In genomic region chr18:832085-832681, GRCh38 we compare ENCODE assay signal across 1 cellular context.
A peak's percentile ranks its signal among the peaks of the same experiment; 100 is the strongest.
TF ChIP-seq lines count a peak whose summit lies in the region.

No MANE protein-coding gene starts in this region.

TF ChIP-seq in HepG2, 621 proteins besides CTCF, POLR2A, EP300 and RAD21 (continued from another document and continues in another):
- TF ChIP-seq ZBTB4 (CRISPR knock-in tag; IDR thresholded peaks at IDR 0.05; ENCODE audit: borderline replicate concordance), result no peak
- TF ChIP-seq ADNP (CRISPR knock-in tag; IDR thresholded peaks at IDR 0.05), result no peak
- TF ChIP-seq SMARCC2 (IDR thresholded peaks at IDR 0.05), result no peak
- no peak for TF ChIP-seq SNAPC4 (CRISPR knock-in tag; IDR thresholded peaks at IDR 0.05)
- TF ChIP-seq PAF1 (CRISPR knock-in tag; IDR thresholded peaks at IDR 0.05), result no peak
- TF ChIP-seq ZNF205 (CRISPR knock-in tag; IDR thresholded peaks at IDR 0.05), result peak; percentile 98
- no peak for TF ChIP-seq ZMYM2 (CRISPR knock-in tag; IDR thresholded peaks at IDR 0.05)
- TF ChIP-seq ZNF674 (CRISPR knock-in tag; IDR thresholded peaks at IDR 0.05; ENCODE audit: low read depth), result no peak
- no peak for TF ChIP-seq ARNT (IDR thresholded peaks at IDR 0.05)
- 0 out of 2 replicates have a peak, but pooled peaks have one; percentile 42 for TF ChIP-seq ZNF563 (CRISPR knock-in tag; IDR thresholded peaks at IDR 0.05)
- TF ChIP-seq EHMT2 (IDR thresholded peaks at IDR 0.05; ENCODE audit: borderline replicate concordance, low read depth, low read length), result no peak
- no peak for TF ChIP-seq ZNF724P (CRISPR knock-in tag; IDR thresholded peaks at IDR 0.05; ENCODE audit: borderline replicate concordance)
- no peak for TF ChIP-seq ZKSCAN5 (CRISPR knock-in tag; IDR thresholded peaks at IDR 0.05)
- no peak for TF ChIP-seq PCBP2 (optimal IDR thresholded peaks at IDR 0.05; ENCODE audit: low read depth, low read length, poor library complexity, severe bottlenecking)
- no peak for TF ChIP-seq MAZ (IDR thresholded peaks at IDR 0.05; ENCODE audit: borderline replicate concordance, low read depth, low read length)
- no peak for TF ChIP-seq MAZ (CRISPR knock-in tag; IDR thresholded peaks at IDR 0.05; ENCODE audit: low read depth)
- TF ChIP-seq RFXANK (CRISPR knock-in tag; IDR thresholded peaks at IDR 0.05), result no peak
- TF ChIP-seq STAT6 (CRISPR knock-in tag; IDR thresholded peaks at IDR 0.05; ENCODE audit: borderline replicate concordance), result no peak
- TF ChIP-seq LRRFIP1 (CRISPR knock-in tag; conservative IDR thresholded peaks at IDR 0.05), result no peak
- peak; percentile 57; the same call in 1 of the 2 replicates for TF ChIP-seq ZNF772 (CRISPR knock-in tag; IDR thresholded peaks at IDR 0.05)
- TF ChIP-seq NFYB (CRISPR knock-in tag; IDR thresholded peaks at IDR 0.05), result no peak
- TF ChIP-seq ELF4 (CRISPR knock-in tag; IDR thresholded peaks at IDR 0.05; ENCODE audit: borderline replicate concordance), result no peak
- TF ChIP-seq KLF16 (CRISPR knock-in tag; IDR thresholded peaks at IDR 0.05), result peak in 1 of 2 experiments; percentile 53; a peak in 2 of 4 replicates
- no peak for TF ChIP-seq ZNF232 (CRISPR knock-in tag; IDR thresholded peaks at IDR 0.05; ENCODE audit: borderline replicate concordance)
- TF ChIP-seq DR1 (CRISPR knock-in tag; IDR thresholded peaks at IDR 0.05), result no peak
- no peak for TF ChIP-seq RBM22 (optimal IDR thresholded peaks at IDR 0.05; ENCODE audit: low read length)
- TF ChIP-seq RFX1 (IDR thresholded peaks at IDR 0.05), result no peak
- no peak for TF ChIP-seq GPBP1L1 (CRISPR knock-in tag; IDR thresholded peaks at IDR 0.05)
- TF ChIP-seq ZNF781 (CRISPR knock-in tag; IDR thresholded peaks at IDR 0.05; ENCODE audit: borderline replicate concordance, not compliant biosample characterization), result no peak
- peak; percentile 86; the same call in 1 of the 2 replicates for TF ChIP-seq ZSCAN20 (CRISPR knock-in tag; IDR thresholded peaks at IDR 0.05; ENCODE audit: borderline replicate concordance)
- TF ChIP-seq MEIS1 (CRISPR knock-in tag; IDR thresholded peaks at IDR 0.05; ENCODE audit: borderline replicate concordance), result peak; percentile 14; the same call in 1 of the 2 replicates
- TF ChIP-seq ZNF557 (CRISPR knock-in tag; IDR thresholded peaks at IDR 0.05), result no peak
- TF ChIP-seq ZNF530 (CRISPR knock-in tag; IDR thresholded peaks at IDR 0.05; ENCODE audit: low read depth), result no peak
- TF ChIP-seq PLRG1 (conservative IDR thresholded peaks at IDR 0.05), result no peak
- TF ChIP-seq RARA (CRISPR knock-in tag; IDR thresholded peaks at IDR 0.05), result peak; percentile 91
- no peak for TF ChIP-seq FOSL1 (CRISPR knock-in tag; IDR thresholded peaks at IDR 0.05; ENCODE audit: borderline replicate concordance)
- TF ChIP-seq PHF5A (CRISPR knock-in tag; IDR thresholded peaks at IDR 0.05; ENCODE audit: low read depth, unreplicated experiment), result peak; percentile 43
- TF ChIP-seq CENPT (CRISPR knock-in tag; IDR thresholded peaks at IDR 0.05; ENCODE audit: low read depth), result no peak
- no peak for TF ChIP-seq SETDB1 (CRISPR knock-in tag; IDR thresholded peaks at IDR 0.05; ENCODE audit: borderline replicate concordance)
- peak; percentile 31; the same call in 1 of the 2 replicates for TF ChIP-seq USF2 (IDR thresholded peaks at IDR 0.05; ENCODE audit: low read depth, low read length)
- TF ChIP-seq USF2 (CRISPR knock-in tag; IDR thresholded peaks at IDR 0.05; ENCODE audit: borderline replicate concordance), result no peak
- no peak for TF ChIP-seq ZSCAN21 (CRISPR knock-in tag; IDR thresholded peaks at IDR 0.05; ENCODE audit: borderline replicate concordance)
- peak; percentile 92 for TF ChIP-seq ZMYM4 (CRISPR knock-in tag; IDR thresholded peaks at IDR 0.05)
- TF ChIP-seq ZMAT5 (CRISPR knock-in tag; IDR thresholded peaks at IDR 0.05; ENCODE audit: borderline replicate concordance, low read depth), result no peak
- TF ChIP-seq DNMT1 (CRISPR knock-in tag; IDR thresholded peaks at IDR 0.05), result no peak
- no peak for TF ChIP-seq CSRNP1 (CRISPR knock-in tag; IDR thresholded peaks at IDR 0.05)
- no peak for TF ChIP-seq TAF15 (IDR thresholded peaks at IDR 0.05; ENCODE audit: low read depth, low read length, poor library complexity, severe bottlenecking)
- TF ChIP-seq THYN1 (CRISPR knock-in tag; IDR thresholded peaks at IDR 0.05; ENCODE audit: borderline replicate concordance, low read depth), result no peak
- TF ChIP-seq NCOR1 (IDR thresholded peaks at IDR 0.05; ENCODE audit: borderline replicate concordance, low read length), result peak; percentile 35; the same call in 1 of the 2 replicates
- no peak for TF ChIP-seq ZNF367 (CRISPR knock-in tag; IDR thresholded peaks at IDR 0.05; ENCODE audit: borderline replicate concordance)
- no peak for TF ChIP-seq ZNF567 (CRISPR knock-in tag; IDR thresholded peaks at IDR 0.05; ENCODE audit: borderline replicate concordance)
